ENCODE assay signal across 1 cellular context in genomic region chr5:98111686-98112085, GRCh38.
TF ChIP-seq lines count a peak whose summit lies in the region.

No MANE protein-coding gene starts in this region.

TF ChIP-seq in GM23338, 12 proteins besides CTCF, POLR2A, EP300 and RAD21 (continued from another document):
- no peak for TF ChIP-seq REST (IDR thresholded peaks at IDR 0.05; ENCODE audit: unreplicated experiment)
- TF ChIP-seq STAT1 (IDR thresholded peaks at IDR 0.05; ENCODE audit: unreplicated experiment) = no peak
- TF ChIP-seq POLR2AphosphoS5 (IDR thresholded peaks at IDR 0.05; ENCODE audit: low read depth) = no peak
